Comparison of ENCODE assay signal across 33 cellular contexts in genomic region chr5:110225949-110226348, GRCh38.
"Had no signal": no experiment of that assay in that cellular context is flagged by ENCODE, and none has a peak within 500 bp of the region (broad histone marks: within the 10 kb centered on the region; RNA-seq: fewer than 3 reads in every experiment).

No MANE protein-coding gene starts in this region.

- H3K27me3 Mint-ChIP-seq: activated B cell treated with CpG ODN at 0.5 μM for 24 hours; activated CD8-positive, alpha-beta T cell treated with anti-CD3 and anti-CD28 coated beads for 36 hours; activated naive CD8-positive, alpha-beta T cell; activated T-helper 17 cell treated with anti-CD3 and anti-CD28 coated beads, Interleukin-2, amount 50 U/mL, for 72 hours; effector memory CD8-positive, alpha-beta T cell; T-cell; T-helper 17 cell had no signal

- H3K4me3 Mint-ChIP-seq: activated B cell treated with CpG ODN at 0.5 μM for 24 hours; activated CD8-positive, alpha-beta T cell treated with anti-CD3 and anti-CD28 coated beads for 36 hours; activated naive CD8-positive, alpha-beta T cell; activated T-cell treated with anti-CD3 and anti-CD28 coated beads, Interleukin-2, amount 50 U/mL, for 4 hours; activated T-helper 17 cell treated with anti-CD3 and anti-CD28 coated beads, Interleukin-2, amount 50 U/mL, for 72 hours; effector memory CD8-positive, alpha-beta T cell; T-cell; T-helper 17 cell; T-helper 2 cell treated with Interferon-gamma antibody and Interleukin-4, amounts not matched to agents 5 μg/mL and 100 μg/mL, for 36 hours had no signal

- H3K4me1 Mint-ChIP-seq: activated B cell treated with CpG ODN at 0.5 μM for 24 hours; activated T-helper 17 cell treated with anti-CD3 and anti-CD28 coated beads, Interleukin-2, amount 50 U/mL, for 72 hours; T-cell; T-helper 17 cell had no signal

- DNase-seq: activated B cell treated with CpG ODN at 0.5 μM for 24 hours; activated CD4-positive, alpha-beta T cell treated with anti-CD3 and anti-CD28 coated beads for 48 hours; activated CD4-positive, alpha-beta T cell treated with anti-CD3 and anti-CD28 coated beads, Interleukin-2, amount 50 U/mL, for 1 hour; activated CD4-positive, alpha-beta T cell treated with anti-CD3 and anti-CD28 coated beads, Interleukin-2, amount 50 U/mL, for 48 hours; activated CD8-positive, alpha-beta memory T cell treated with anti-CD3 and anti-CD28 coated beads for 24 hours; activated CD8-positive, alpha-beta T cell treated with anti-CD3 and anti-CD28 coated beads for 36 hours; activated effector memory CD4-positive, alpha-beta T cell treated with Interleukin-2 at 50 U/mL for 16 hours; activated gamma-delta T cell treated with Interleukin-2 at 50 U/mL for 16 hours; activated naive CD4-positive, alpha-beta T cell treated with anti-CD3 and anti-CD28 coated beads, Interleukin-2, amount 50 U/mL, for 16 hours; activated naive CD4-positive, alpha-beta T cell treated with Interleukin-2 at 50 U/mL for 16 hours; activated T-cell treated with anti-CD3 and anti-CD28 coated beads, Interleukin-2, amount 50 U/mL, for 4 hours; amniotic stem cell; anterior cingulate cortex; brain microvascular endothelial cell; cortex of kidney; dermis blood vessel endothelial cell; effector CD4-positive, alpha-beta T cell; effector memory CD8-positive, alpha-beta T cell; esophagus squamous epithelium; foreskin melanocyte; head of caudate nucleus; T-cell; T-helper 17 cell; T1000; WERI-Rb-1 had no signal

- FAIRE-seq: astrocyte, bronchial epithelial cell, colon, endothelial cell of umbilical vein had no signal

- ATAC-seq: activated CD4-positive, CD25-positive, alpha-beta regulatory T cell treated with anti-CD3 and anti-CD28 coated beads, Interleukin-2, amount 50 U/mL, for 24 hours; activated CD8-positive, alpha-beta T cell treated with anti-CD3 and anti-CD28 coated beads for 36 hours; activated T-cell treated with anti-CD3 and anti-CD28 coated beads, Interleukin-2, amount 50 U/mL, for 4 hours; activated T-helper 17 cell treated with anti-CD3 and anti-CD28 coated beads, Interleukin-2, amount 50 U/mL, for 72 hours; effector memory CD8-positive, alpha-beta T cell; T-cell; T-helper 17 cell had no signal

- H3K27ac Mint-ChIP-seq: activated B cell treated with CpG ODN at 0.5 μM for 24 hours; activated CD8-positive, alpha-beta T cell treated with anti-CD3 and anti-CD28 coated beads for 36 hours; activated naive CD8-positive, alpha-beta T cell; activated T-helper 17 cell treated with anti-CD3 and anti-CD28 coated beads, Interleukin-2, amount 50 U/mL, for 72 hours; effector memory CD8-positive, alpha-beta T cell; T-cell; T-helper 17 cell; T-helper 2 cell treated with Interferon-gamma antibody and Interleukin-4, amounts not matched to agents 5 μg/mL and 100 μg/mL, for 36 hours had no signal
